ENCODE assay signal across 8 cellular contexts in genomic region chr4:84964995-84965557, GRCh38. TPM values are rescaled to one million over a fixed set of nuclear protein-coding genes. Genes with fewer than 3 reads are reported as not detected.
DNase-seq lines count a peak whose midpoint lies in the region; ATAC-seq and TF ChIP-seq lines count a peak whose summit lies in the region.

No MANE protein-coding gene starts in this region.

- H3K27me3 ChIP-seq in GM23338 (ENCODE audit: insufficient read depth), result no peaks in the 10 kb centered on the region
- H3K27me3 ChIP-seq in gastrocnemius medialis, result no peaks in the 10 kb centered on the region

- peaks cover 6% of the 10 kb centered on the region for H3K36me3 Mint-ChIP-seq in GM23338 (ENCODE audit: low read depth)
- no peaks in the 10 kb centered on the region for H3K36me3 Mint-ChIP-seq in activated B cell treated with CpG ODN at 0.5 μM for 24 hours (ENCODE audit: low read depth)
- no peaks in the 10 kb centered on the region for H3K36me3 Mint-ChIP-seq in glutamatergic neuron (ENCODE audit: unreplicated experiment)

- H3K27ac Mint-ChIP-seq in GM23338 (no peak overlapping the region), activated B cell treated with CpG ODN at 0.5 μM for 24 hours (no peak overlapping the region), glutamatergic neuron (ENCODE audit: unreplicated experiment) (peak overlapping the region; percentile 97)

- H3K9me3 Mint-ChIP-seq in GM23338 (peaks cover 2% of the 10 kb centered on the region; the same call in 1 of the 3 replicates), activated B cell treated with CpG ODN at 0.5 μM for 24 hours (no peaks in the 10 kb centered on the region), glutamatergic neuron (ENCODE audit: unreplicated experiment) (peaks cover 22% of the 10 kb centered on the region)

- POLR2A ChIA-PET in activated B cell treated with CpG ODN at 0.5 μM for 24 hours (lab: Charles Lee), result no interaction called here

- no peak for TF ChIP-seq CTCF in GM23338 (conservative IDR thresholded peaks at IDR 0.05; ENCODE audit: low read depth in 2 of 2)
- no peak for TF ChIP-seq CTCF in activated B cell treated with CpG ODN at 0.5 μM for 24 hours (IDR thresholded peaks at IDR 0.05)
- no peak for TF ChIP-seq CTCF in glutamatergic neuron (IDR thresholded peaks at IDR 0.05; ENCODE audit: partially characterized antibody, unreplicated experiment)
- TF ChIP-seq CTCF in gastrocnemius medialis (IDR thresholded peaks at IDR 0.05 in 4 of 5, conservative IDR thresholded peaks at IDR 0.05 in 1 of 5), result no peak

- H3K27ac ChIP-seq in GM23338 (ENCODE audit: low read depth) (peak overlapping the region; percentile 70; the same call in 1 of the 2 replicates), gastrocnemius medialis (peak overlapping the region; percentile 91 to 96 (median 92))

- no peaks in the 10 kb centered on the region for H3K36me3 ChIP-seq in GM23338 (ENCODE audit: insufficient read depth)
- H3K36me3 ChIP-seq in gastrocnemius medialis, result no peaks in the 10 kb centered on the region

- TF ChIP-seq POLR2A in gastrocnemius medialis (IDR thresholded peaks at IDR 0.05), result no peak

- intact Hi-C loops in activated B cell treated with CpG ODN at 0.5 μM for 24 hours (cut with micrococcal nuclease), result no loop called here
- intact Hi-C loops in gastrocnemius medialis (cut with DNase I; ENCODE audit: low total_unique reads), result loop anchor here (5.0 kb wide), 3 partner anchors 48 to 153 kb away; no protein-coding TSS in a partner anchor

- H3K4me2 ChIP-seq in GM23338, result peak overlapping the region; percentile 87

- H3K79me2 ChIP-seq in GM23338 (replicated peaks; ENCODE audit: insufficient read depth), result peaks cover 56% of the 10 kb centered on the region

- in situ Hi-C loops in gastrocnemius medialis (cut with MboI; ENCODE audit: low sequenced_read_pairs in 4 of 4), result loop anchor here in 1 of 4 donors (25.0 kb wide), 1 partner anchor 128 kb away; no protein-coding TSS in a partner anchor

- H3K27me3 Mint-ChIP-seq in GM23338 (ENCODE audit: insufficient read depth, low read depth, poor library complexity), result peaks cover 4% of the 10 kb centered on the region
- H3K27me3 Mint-ChIP-seq in activated B cell treated with CpG ODN at 0.5 μM for 24 hours, result peaks cover 34% of the 10 kb centered on the region
- H3K27me3 Mint-ChIP-seq in glutamatergic neuron (ENCODE audit: unreplicated experiment), result peaks cover 19% of the 10 kb centered on the region

- H3F3A ChIP-seq in GM23338 (replicated peaks; ENCODE audit: low read depth), result no peaks in the 10 kb centered on the region; the same call in 1 of the 2 replicates

- peaks cover 43% of the 10 kb centered on the region for H3K4me1 ChIP-seq in GM23338 (ENCODE audit: insufficient read depth)
- peaks cover 21 to 35% of the 10 kb centered on the region in 2 donors for H3K4me1 ChIP-seq in gastrocnemius medialis

- no peaks in the 10 kb centered on the region for H3K9me3 ChIP-seq in gastrocnemius medialis

- H3K4me1 Mint-ChIP-seq in GM23338 (peaks cover 28% of the 10 kb centered on the region), activated B cell treated with CpG ODN at 0.5 μM for 24 hours (peaks cover 16% of the 10 kb centered on the region), glutamatergic neuron (ENCODE audit: low read depth, unreplicated experiment) (peaks cover 23% of the 10 kb centered on the region)

- DNase-seq in GM23338 (ENCODE audit: low spot score), result no peak
- no peak for DNase-seq in activated B cell treated with CpG ODN at 0.5 μM for 24 hours
- no peak for DNase-seq in glutamatergic neuron
- no peak for DNase-seq in gastrocnemius medialis
- DNase-seq in effector CD4-positive, alpha-beta T cell, result no peak
- no peak for DNase-seq in occipital lobe (lab: John Stamatoyannopoulos, UW)
- no peak for DNase-seq in NCI-H2227 treated with DMSO at 0.1 percent for 48 hours (lab: John Stamatoyannopoulos, UW)

- peak overlapping the region; percentile 72; the same call in 1 of the 2 replicates for H2AFZ ChIP-seq in GM23338

- H4K20me1 ChIP-seq in GM23338 (replicated peaks; ENCODE audit: insufficient read depth), result peaks cover 5% of the 10 kb centered on the region; the same call in 1 of the 2 replicates

- H3K4me3 Mint-ChIP-seq in GM23338, result peak overlapping the region; percentile 91
- H3K4me3 Mint-ChIP-seq in activated B cell treated with CpG ODN at 0.5 μM for 24 hours, result peak overlapping the region; percentile 32
- H3K4me3 Mint-ChIP-seq in glutamatergic neuron (ENCODE audit: unreplicated experiment), result peak overlapping the region; percentile 90

- CTCF ChIA-PET in activated B cell treated with CpG ODN at 0.5 μM for 24 hours (lab: Charles Lee), result no interaction called here

- H3K9me2 ChIP-seq in GM23338 (ENCODE audit: insufficient read depth), result no peaks in the 10 kb centered on the region

- peak overlapping the region; percentile 80 for H3K4me3 ChIP-seq in GM23338
- H3K4me3 ChIP-seq in gastrocnemius medialis, result peak overlapping the region; percentile 69 to 81 (median 79)

- ATAC-seq in GM23338 (no peak), activated B cell treated with CpG ODN at 0.5 μM for 24 hours (ENCODE audit: low read depth) (no peak), gastrocnemius medialis (no peak), HG02870 (IDR thresholded peaks at IDR 0.05; ENCODE audit: unreplicated experiment) (no peak)

TF ChIP-seq in GM23338, 12 proteins besides CTCF, POLR2A, EP300 and RAD21 (continues in another document):
- TF ChIP-seq JUNB (IDR thresholded peaks at IDR 0.05; ENCODE audit: unreplicated experiment) (no peak), ZNF331 (CRISPR knock-in tag; IDR thresholded peaks at IDR 0.05; ENCODE audit: low read depth) (no peak), EZH2phosphoT487 (IDR thresholded peaks at IDR 0.05; ENCODE audit: unreplicated experiment) (no peak), ZNF462 (CRISPR knock-in tag; IDR thresholded peaks at IDR 0.05) (no peak), NANOG (IDR thresholded peaks at IDR 0.05; ENCODE audit: borderline replicate concordance) (no peak), ZNF114 (CRISPR knock-in tag; IDR thresholded peaks at IDR 0.05) (no peak)

RNA-seq across cellular contexts. Expression of gene WDFY3, which starts 1.4 kb away (rescaled TPM):
- 79.1 and 89.0 TPM in 2 replicates for total RNA-seq in GM23338 (2014; rRNA removed; shearing (Covaris generic))
- 6.3 and 8.0 TPM in 2 replicates for polyA plus RNA-seq in GM23338 (2016; fragmentation: Nextera tagmentation; extraction: Ambion mirVana)
- 0.04 and 0.05 TPM in 2 replicates for total RNA-seq in activated B cell treated with CpG ODN at 0.5 μM for 24 hours
- 267 TPM for total RNA-seq in glutamatergic neuron (ENCODE audit: unreplicated experiment)
- total RNA-seq in gastrocnemius medialis, result 10 to 100 TPM; 28.3 to 65.9 (median 36.4) TPM
- 208 TPM for total RNA-seq in occipital lobe

Comparison
In these comparisons a context has a peak if more than half of its experiments do, and no peak if none do; other contexts are left out.
1. H3K4me3 Mint-ChIP-seq: peak in every context shown above with its lines; median percentile 91 in GM23338; 90 in glutamatergic neuron; 32 in activated B cell treated with CpG ODN at 0.5 μM for 24 hours.
2. RNA of gene WDFY3, which starts 1.4 kb away (total RNA-seq): 267 TPM in glutamatergic neuron (single experiment), 208 TPM in occipital lobe (single experiment), 79.1 to 89.0 TPM in GM23338 and 28.3 to 65.9 TPM in gastrocnemius medialis; 0.04 to 0.05 TPM in activated B cell treated with CpG ODN at 0.5 μM for 24 hours; every median in the first group is over 10 times any median in the second.